Comparison of ENCODE assay signal across 11 cellular contexts in the genomic region with DNA sequence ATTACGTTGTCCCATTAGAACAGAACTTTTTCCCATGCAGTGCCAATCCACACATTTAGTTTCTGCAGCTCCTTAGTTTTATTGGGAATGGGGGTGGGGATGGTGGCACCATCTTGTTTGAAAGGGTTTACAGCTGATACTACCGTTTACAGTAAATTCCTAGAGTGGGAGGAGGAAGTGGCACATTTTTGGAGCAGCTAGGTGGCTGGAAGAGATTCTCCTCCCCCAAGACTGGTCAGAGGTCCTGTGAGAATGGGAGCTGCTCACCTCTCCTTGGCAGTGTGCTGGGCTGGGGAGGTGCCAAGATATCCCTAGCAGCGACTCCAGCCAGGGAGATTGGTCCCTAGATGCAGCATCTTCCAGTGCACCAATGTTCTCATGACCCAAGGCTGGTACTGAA. TPM values are rescaled to one million over a fixed set of nuclear protein-coding genes. Genes with fewer than 3 reads are reported as not detected.
DNase-seq lines count a peak whose midpoint lies in the region; ATAC-seq and TF ChIP-seq lines count a peak whose summit lies in the region.
"Had no signal": no experiment of that assay in that cellular context is flagged by ENCODE, and none has a peak within 500 bp of the region (broad histone marks: within the 10 kb centered on the region; RNA-seq: fewer than 3 reads in every experiment).

No MANE protein-coding gene starts in this region.

- peak overlapping the region; percentile 100 for H3K27ac Mint-ChIP-seq in CD4-positive, alpha-beta T cell
- H3K27ac Mint-ChIP-seq in activated naive CD4-positive, alpha-beta T cell treated with anti-CD3 and anti-CD28 coated beads, Interleukin-2, amount 50 U/mL, for 72 hours, result peak overlapping the region; percentile 91 to 96
- H3K27ac Mint-ChIP-seq in natural killer cell, result no peak overlapping the region

- no peak for TF ChIP-seq CTCF in CD4-positive, alpha-beta T cell (IDR thresholded peaks at IDR 0.05)
- no peak for TF ChIP-seq CTCF in natural killer cell (IDR thresholded peaks at IDR 0.05)

- POLR2A ChIA-PET in CD4-positive, alpha-beta T cell (lab: Charles Lee), result interaction anchor here (0.7 to 6.7 kb wide), 6 partner anchors 8 to 331 kb away, joined by 3 to 62 read pairs (median 12); no protein-coding TSS in a partner anchor

- H3K4me1 Mint-ChIP-seq in CD4-positive, alpha-beta T cell (ENCODE audit: low read depth), result peaks cover 52% of the 10 kb centered on the region
- H3K4me1 Mint-ChIP-seq in natural killer cell, result peaks cover 10 to 12% of the 10 kb centered on the region in 2 donors

- no peak for DNase-seq in CD4-positive, alpha-beta T cell
- peak; percentile 17 for DNase-seq in GM23248
- DNase-seq in activated naive CD4-positive, alpha-beta T cell treated with anti-CD3 and anti-CD28 coated beads, Interleukin-2, amount 50 U/mL, for 72 hours (ENCODE audit: low spot score in 2 of 2), result no peak
- no peak for DNase-seq in natural killer cell
- no peak for DNase-seq in stimulated activated naive CD4-positive, alpha-beta T cell treated with Interleukin-2 at 50 U/mL for 16 hours (lab: John Stamatoyannopoulos, UW)
- DNase-seq: GF-D8, retina, SJCRH30 had no signal

- peaks cover 82% of the 10 kb centered on the region for H3K4me1 ChIP-seq in GM23248 (ENCODE audit: insufficient read depth)

- H3K4me3 ChIP-seq in GM23248, result no peak overlapping the region
- H3K4me3 ChIP-seq: SJCRH30 had no signal

- 61 to 62% methylated on average over 3 of the region's 3 CpGs for WGBS in GM23248 (ENCODE audit: low coverage in 1 of 2, low lambda C conversion rate in 2 of 2, missing lambda C conversion rate in 2 of 2), 2 experiments

- H3K4me3 Mint-ChIP-seq in CD4-positive, alpha-beta T cell, result peak overlapping the region; percentile 51
- H3K4me3 Mint-ChIP-seq in natural killer cell, result peak overlapping the region; percentile 47

- peak overlapping the region; percentile 2; the same call in 1 of the 2 replicates for H2AFZ ChIP-seq in GM23248

- no peaks in the 10 kb centered on the region for H3K27me3 Mint-ChIP-seq in CD4-positive, alpha-beta T cell
- no peaks in the 10 kb centered on the region for H3K27me3 Mint-ChIP-seq in natural killer cell (ENCODE audit: low read depth in 2 of 2)

- H3K36me3 ChIP-seq in GM23248 (ENCODE audit: low read depth), result no peaks in the 10 kb centered on the region
- H3K36me3 ChIP-seq: SJCRH30 had no signal

- CTCF ChIA-PET in CD4-positive, alpha-beta T cell (lab: Charles Lee), result interaction anchor here (1.0 to 4.8 kb wide), 7 partner anchors 13 to 783 kb away, joined by 3 to 30 read pairs (median 5); a partner anchor contains a TSS

- H3K9me3 ChIP-seq in CD4-positive, alpha-beta T cell (ENCODE audit: control insufficient read depth, low read length), result no peaks in the 10 kb centered on the region
- no peaks in the 10 kb centered on the region for H3K9me3 ChIP-seq in GM23248 (ENCODE audit: low read depth)
- H3K9me3 ChIP-seq: SJCRH30 had no signal

- peak overlapping the region; percentile 95 for H3K27ac ChIP-seq in CD4-positive, alpha-beta T cell (ENCODE audit: low read depth, low read length)
- peak overlapping the region; percentile 99 for H3K27ac ChIP-seq in GM23248
- H3K27ac ChIP-seq: HL-60, SJCRH30 had no signal

- in situ Hi-C loops in GM23248 (cut with MboI), result loop anchor here (10.0 kb wide), 1 partner anchor 327 kb away; no protein-coding TSS in a partner anchor

- intact Hi-C loops in CD4-positive, alpha-beta T cell (cut with DNase I, micrococcal nuclease), result loop anchor here (5.0 to 10.0 kb wide), 10 partner anchors 47 to 1164 kb away; a partner anchor contains a TSS
- intact Hi-C loops in natural killer cell (cut with micrococcal nuclease), result loop anchor here (10.0 kb wide), 1 partner anchor 557 kb away; a partner anchor contains a TSS

- H3K36me3 Mint-ChIP-seq in CD4-positive, alpha-beta T cell (ENCODE audit: low read depth), result peaks cover 7% of the 10 kb centered on the region
- H3K36me3 Mint-ChIP-seq in activated naive CD4-positive, alpha-beta T cell treated with anti-CD3 and anti-CD28 coated beads, Interleukin-2, amount 50 U/mL, for 72 hours, result no peaks in the 10 kb centered on the region
- no peaks in the 10 kb centered on the region for H3K36me3 Mint-ChIP-seq in natural killer cell

- no peaks in the 10 kb centered on the region for H3K9me2 ChIP-seq in GM23248 (ENCODE audit: insufficient read depth)

- H4K20me1 ChIP-seq in GM23248 (ENCODE audit: insufficient read depth), result no peaks in the 10 kb centered on the region

- H3K79me2 ChIP-seq in GM23248 (ENCODE audit: insufficient read depth), result no peaks in the 10 kb centered on the region

- peaks cover 81% of the 10 kb centered on the region for H3F3A ChIP-seq in GM23248 (ENCODE audit: insufficient read depth)

- no peaks in the 10 kb centered on the region for H3K27me3 ChIP-seq in CD4-positive, alpha-beta T cell (ENCODE audit: control insufficient read depth, insufficient read depth, low read length)
- H3K27me3 ChIP-seq in GM23248 (replicated peaks; ENCODE audit: insufficient read depth), result no peaks in the 10 kb centered on the region
- H3K27me3 ChIP-seq: SJCRH30 had no signal

- no peak overlapping the region for H3K4me2 ChIP-seq in GM23248 (ENCODE audit: unreplicated experiment)

- H3K9me3 Mint-ChIP-seq in CD4-positive, alpha-beta T cell, result no peaks in the 10 kb centered on the region
- peaks cover 0 to 8% of the 10 kb centered on the region in 2 donors for H3K9me3 Mint-ChIP-seq in activated naive CD4-positive, alpha-beta T cell treated with anti-CD3 and anti-CD28 coated beads, Interleukin-2, amount 50 U/mL, for 72 hours
- no peaks in the 10 kb centered on the region for H3K9me3 Mint-ChIP-seq in natural killer cell

- H3K9ac ChIP-seq in GM23248, result peak overlapping the region; percentile 18; the same call in 1 of the 2 replicates

- ATAC-seq in CD4-positive, alpha-beta T cell (ENCODE audit: poor library complexity), result no peak
- no peak for ATAC-seq in activated naive CD4-positive, alpha-beta T cell treated with anti-CD3 and anti-CD28 coated beads, Interleukin-2, amount 50 U/mL, for 72 hours
- ATAC-seq in natural killer cell (no peak), HG02973 (IDR thresholded peaks at IDR 0.05; ENCODE audit: unreplicated experiment) (no peak), GM18861 (IDR thresholded peaks at IDR 0.05; ENCODE audit: unreplicated experiment) (no peak)

RNA-seq across cellular contexts. Expression of a gene that starts 12.4 kb away (rescaled TPM):
- total RNA-seq in CD4-positive, alpha-beta T cell, result not detected
- total RNA-seq in GM23248 (2014; rRNA removed; shearing (Covaris generic)), result not detected in 2 replicates
- 0.48 and 0.57 TPM in 2 replicates for polyA plus RNA-seq in GM23248 (2016; fragmentation: Nextera tagmentation; extraction: Ambion mirVana)
- not detected for total RNA-seq in activated naive CD4-positive, alpha-beta T cell treated with anti-CD3 and anti-CD28 coated beads, Interleukin-2, amount 50 U/mL, for 72 hours
- not detected for total RNA-seq in natural killer cell
- total RNA-seq: SJCRH30 had no signal

RNA-seq across cellular contexts. Expression of a gene that starts 45.7 kb away (rescaled TPM):
- total RNA-seq in CD4-positive, alpha-beta T cell, result 10 to 100 TPM; 28.2 to 30.8 TPM
- total RNA-seq in GM23248 (2014; rRNA removed; shearing (Covaris generic)), result 42.7 and 54.9 TPM in 2 replicates
- polyA plus RNA-seq in GM23248 (2016; fragmentation: Nextera tagmentation; extraction: Ambion mirVana), result 39.0 and 41.5 TPM in 2 replicates
- 10 to 100 TPM; 16.4 to 26.9 TPM for total RNA-seq in activated naive CD4-positive, alpha-beta T cell treated with anti-CD3 and anti-CD28 coated beads, Interleukin-2, amount 50 U/mL, for 72 hours
- 10 to 100 TPM; 15.6 to 31.2 (median 23.7) TPM for total RNA-seq in natural killer cell

RNA-seq across cellular contexts. Expression of a gene that starts 45.9 kb away (rescaled TPM):
- 1 to 10 TPM; 3.6 to 4.4 TPM for total RNA-seq in CD4-positive, alpha-beta T cell
- 11.9 and 12.0 TPM in 2 replicates for total RNA-seq in GM23248 (2014; rRNA removed; shearing (Covaris generic))
- polyA plus RNA-seq in GM23248 (2016; fragmentation: Nextera tagmentation; extraction: Ambion mirVana), result 53.9 and 57.3 TPM in 2 replicates
- 1 to 10 TPM; 1.3 to 6.3 TPM for total RNA-seq in activated naive CD4-positive, alpha-beta T cell treated with anti-CD3 and anti-CD28 coated beads, Interleukin-2, amount 50 U/mL, for 72 hours
- 1 to 10 TPM in 1 of 3 donors, under 1 TPM in 2; 0.97 to 1.1 (median 0.99) TPM for total RNA-seq in natural killer cell

Comparison
In these comparisons a context has a peak if more than half of its experiments do, and no peak if none do; other contexts are left out.
1. H3K27ac Mint-ChIP-seq: peak in CD4-positive, alpha-beta T cell (single experiment) and activated naive CD4-positive, alpha-beta T cell treated with anti-CD3 and anti-CD28 coated beads, Interleukin-2, amount 50 U/mL, for 72 hours (2 of 2); none in natural killer cell (0 of 2).